ENCODE assay signal across 27 cellular contexts in genomic region chr2:215386566-215386965, GRCh38.
"Had no signal": no experiment of that assay in that cellular context is flagged by ENCODE, and none has a peak within 500 bp of the region (broad histone marks: within the 10 kb centered on the region; RNA-seq: fewer than 3 reads in every experiment).

No MANE protein-coding gene starts in this region.

- H3K36me3 ChIP-seq: adrenal gland, breast epithelium, WERI-Rb-1 had no signal

- H3K36me3 Mint-ChIP-seq: activated naive CD8-positive, alpha-beta T cell treated with anti-CD3 and anti-CD28 coated beads, Interleukin-2, amount 10 ng/mL, durations not matched to agents 7 days and 5 days; T-cell had no signal

- H3K4me2 ChIP-seq: KMS-11 had no signal

- H3K4me1 Mint-ChIP-seq: activated naive CD8-positive, alpha-beta T cell treated with anti-CD3 and anti-CD28 coated beads, Interleukin-2, amount 10 ng/mL, durations not matched to agents 7 days and 5 days; T-cell had no signal

- H3K27ac Mint-ChIP-seq: activated CD8-positive, alpha-beta T cell treated with anti-CD3 and anti-CD28 coated beads for 36 hours; activated naive CD8-positive, alpha-beta T cell treated with anti-CD3 and anti-CD28 coated beads, Interleukin-2, amount 10 ng/mL, durations not matched to agents 7 days and 5 days; T-cell had no signal

- DNase-seq: activated CD4-positive, alpha-beta T cell treated with anti-CD3 and anti-CD28 coated beads for 4 hours; activated CD8-positive, alpha-beta memory T cell treated with anti-CD3 and anti-CD28 coated beads, Interleukin-2, amount 50 U/mL, for 4 hours; activated CD8-positive, alpha-beta T cell treated with anti-CD3 and anti-CD28 coated beads for 36 hours; activated naive CD4-positive, alpha-beta T cell treated with anti-CD3 and anti-CD28 coated beads, Interleukin-2, amount 50 U/mL, for 16 hours; activated naive CD8-positive, alpha-beta T cell treated with anti-CD3 and anti-CD28 coated beads, Interleukin-2, amount 10 ng/mL, durations not matched to agents 7 days and 5 days; adrenal gland; anterior cingulate cortex; caudate nucleus; NCI-H1092; NCI-H1417 treated with DMSO at 0.1 percent for 48 hours; NCI-H1694; NCI-H2029; NCI-H2107; NCI-H345; NCI-H510A; NCI-H69; NK-92 treated with Interleukin-12 subunit alpha and Interleukin-12 subunit beta, amount 100 ng/mL, for 24 hours; OCI-M1; RPMI8226; T-cell; WERI-Rb-1 had no signal

- ATAC-seq: activated CD4-positive, CD25-positive, alpha-beta regulatory T cell treated with anti-CD3 and anti-CD28 coated beads, Interleukin-2, amount 50 U/mL, for 24 hours; activated CD8-positive, alpha-beta T cell treated with anti-CD3 and anti-CD28 coated beads for 36 hours; Panc1; Right ventricle myocardium inferior; T-cell had no signal

- H3K27ac ChIP-seq: adrenal gland, breast epithelium, KMS-11, SK-N-MC, WERI-Rb-1 had no signal

- H3K4me3 ChIP-seq: adrenal gland, breast epithelium, SK-N-MC had no signal

- H3K9ac ChIP-seq: KMS-11 had no signal

- H3K4me3 Mint-ChIP-seq: activated CD8-positive, alpha-beta T cell treated with anti-CD3 and anti-CD28 coated beads for 36 hours; activated naive CD8-positive, alpha-beta T cell treated with anti-CD3 and anti-CD28 coated beads, Interleukin-2, amount 10 ng/mL, durations not matched to agents 7 days and 5 days; T-cell had no signal

- H3K9me3 ChIP-seq: adrenal gland, breast epithelium had no signal

- H3K9me3 Mint-ChIP-seq: activated CD8-positive, alpha-beta T cell treated with anti-CD3 and anti-CD28 coated beads for 36 hours; activated naive CD8-positive, alpha-beta T cell treated with anti-CD3 and anti-CD28 coated beads, Interleukin-2, amount 10 ng/mL, durations not matched to agents 7 days and 5 days; T-cell had no signal

- H3K4me1 ChIP-seq: adrenal gland, breast epithelium had no signal

- H3K27me3 ChIP-seq: adrenal gland, breast epithelium had no signal
